Comparison of ENCODE assay signal across 30 cellular contexts in the genomic region with DNA sequence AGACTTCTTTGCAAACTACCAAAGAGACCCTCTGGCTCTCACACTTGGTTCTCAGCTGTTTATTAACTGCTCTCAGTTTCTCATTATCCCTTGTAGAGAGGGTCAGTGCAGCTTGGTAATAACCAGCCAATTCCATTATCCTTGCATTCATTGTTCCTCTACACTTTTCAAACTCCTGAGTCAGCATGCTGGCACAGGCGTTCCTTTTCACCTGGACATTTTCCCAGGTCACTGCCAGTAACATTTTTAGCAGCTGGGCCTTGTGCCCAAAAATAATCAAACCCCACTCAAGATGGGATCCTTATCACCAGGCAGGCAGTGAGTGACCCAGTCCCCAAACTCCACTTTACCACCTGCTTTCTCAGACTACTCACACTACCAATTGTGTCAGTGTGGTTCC.
"Had no signal": no experiment of that assay in that cellular context is flagged by ENCODE, and none has a peak within 500 bp of the region (broad histone marks: within the 10 kb centered on the region; RNA-seq: fewer than 3 reads in every experiment).

No MANE protein-coding gene starts in this region.

- H3K4me1 ChIP-seq: breast epithelium, foreskin keratinocyte, psoas muscle had no signal

- DNase-seq: activated B cell treated with CpG ODN at 0.5 μM for 24 hours; activated CD4-positive, alpha-beta T cell treated with anti-CD3 and anti-CD28 coated beads, Interleukin-2, amount 50 U/mL, for 1 hour; activated CD8-positive, alpha-beta T cell treated with anti-CD3 and anti-CD28 coated beads for 36 hours; activated gamma-delta T cell treated with Interleukin-2 at 50 U/mL for 16 hours; activated naive CD4-positive, alpha-beta T cell treated with anti-CD3 and anti-CD28 coated beads, Interleukin-2, amount 50 U/mL, for 16 hours; activated T-cell treated with anti-CD3 and anti-CD28 coated beads, Interleukin-2, amount 50 U/mL, for 4 hours; amniotic stem cell; central memory CD4-positive, alpha-beta T cell; foreskin keratinocyte; heart right ventricle; left ventricle myocardium superior; mammary epithelial cell; naive B cell; nephron progenitor cell; ovary; psoas muscle; stimulated activated CD4-positive, alpha-beta T cell treated with anti-CD3 and anti-CD28 coated beads, Interleukin-1b, Interleukin-23, amount 100 ng/mL, for 48 hours; stimulated activated CD4-positive, alpha-beta T cell treated with anti-CD3 and anti-CD28 coated beads, Interleukin-4, amount 100 ng/mL, for 4 hours; stimulated activated CD8-positive, alpha-beta memory T cell treated with anti-CD3 and anti-CD28 coated beads, Interleukin-4, amount 100 ng/mL, for 48 hours; stimulated activated naive B cell treated with anti-CD40 and anti-IgM and Interleukin-4, amounts not matched to agents 10 μg/mL and 1 μg/mL and 100 μg/mL, for 72 hours; stomach; T-helper 2 cell had no signal

- H3K36me3 ChIP-seq: breast epithelium, esophagus muscularis mucosa, heart right ventricle, neutrophil, ovary, stomach, tibial nerve had no signal

- H3K27me3 ChIP-seq: breast epithelium, esophagus muscularis mucosa, heart right ventricle, neutrophil, ovary, tibial nerve had no signal

- H3K27ac ChIP-seq: breast epithelium, esophagus muscularis mucosa, foreskin keratinocyte, heart right ventricle, ovary, psoas muscle, stomach, tibial nerve had no signal

- H3K9me3 ChIP-seq: breast epithelium, esophagus muscularis mucosa, heart right ventricle, neutrophil, ovary, psoas muscle, stomach, tibial nerve had no signal

- H3K4me3 ChIP-seq: breast epithelium, esophagus muscularis mucosa, heart right ventricle, ovary, psoas muscle, smooth muscle cell, stomach, tibial nerve had no signal

- FAIRE-seq: astrocyte, urothelium cell line had no signal

- H3K4me2 ChIP-seq: smooth muscle cell had no signal

- ATAC-seq: activated CD8-positive, alpha-beta T cell treated with anti-CD3 and anti-CD28 coated beads for 36 hours; activated T-cell treated with anti-CD3 and anti-CD28 coated beads, Interleukin-2, amount 50 U/mL, for 4 hours; activated T-helper 17 cell treated with anti-CD3 and anti-CD28 coated beads, Interleukin-2, amount 50 U/mL, for 72 hours; foreskin keratinocyte; heart right ventricle; left ventricle myocardium superior; psoas muscle; stimulated activated naive B cell treated with anti-CD40 and anti-IgM and Interleukin-4, amounts not matched to agents 10 μg/mL and 1 μg/mL and 100 μg/mL, for 72 hours had no signal
